ENCODE assay signal across 8 cellular contexts in the genomic region with DNA sequence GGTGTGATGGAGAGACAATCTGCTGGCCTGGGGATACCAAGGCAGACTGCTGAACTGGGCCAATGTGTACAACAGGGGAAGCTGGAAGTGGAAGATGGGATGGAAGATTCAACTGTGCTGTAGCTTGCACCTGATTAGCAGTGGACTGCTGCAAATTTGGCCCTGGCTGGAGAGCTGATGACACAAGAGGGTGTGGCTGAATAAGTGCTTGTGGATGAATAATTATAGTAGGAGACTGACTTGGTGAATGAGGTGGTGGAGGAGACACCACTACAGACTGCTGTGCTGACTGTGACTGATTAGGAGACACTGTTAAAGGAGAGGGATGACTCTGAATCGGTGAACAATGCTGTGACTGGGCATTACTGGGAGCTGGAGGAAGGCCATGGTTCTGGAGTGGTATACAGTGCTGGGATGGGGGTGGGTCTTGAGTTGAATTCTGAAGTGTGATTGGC. TPM values are rescaled to one million over a fixed set of nuclear protein-coding genes. Genes with fewer than 3 reads are reported as not detected.
A peak's percentile ranks its signal among the peaks of the same experiment; 100 is the strongest.
DNase-seq lines count a peak whose midpoint lies in the region; ATAC-seq and TF ChIP-seq lines count a peak whose summit lies in the region.

No MANE protein-coding gene starts in this region.

- peak in 3 of 4 donors; percentile 34 to 58 (median 34) for ATAC-seq in heart left ventricle
- no peak for ATAC-seq in Right ventricle myocardium superior (ENCODE audit: poor library complexity)
- peak; percentile 72 for ATAC-seq in HG02610 (IDR thresholded peaks at IDR 0.05; ENCODE audit: unreplicated experiment)

- peaks cover 0 to 11% (median 6%) of the 10 kb centered on the region in 12 donors for H3K9me3 ChIP-seq in heart left ventricle

- H3K4me1 ChIP-seq in heart left ventricle = peaks cover 0 to 13% (median 0%) of the 10 kb centered on the region in 12 donors

- no peak for TF ChIP-seq POLR2A in heart left ventricle (IDR thresholded peaks at IDR 0.05)

- H3K27me3 Mint-ChIP-seq in endothelial cell (ENCODE audit: unreplicated experiment) = no peaks in the 10 kb centered on the region

- peaks cover 17% of the 10 kb centered on the region for H3K36me3 Mint-ChIP-seq in endothelial cell (ENCODE audit: low read depth, unreplicated experiment)

- peak overlapping the region; percentile 16 for H3K4me3 Mint-ChIP-seq in endothelial cell (ENCODE audit: unreplicated experiment)

- no peaks in the 10 kb centered on the region for H3K27me3 ChIP-seq in heart left ventricle

- no peak overlapping the region for H3K27ac Mint-ChIP-seq in endothelial cell (ENCODE audit: unreplicated experiment)

- DNase-seq in heart left ventricle (no peak), Right ventricle myocardium superior (no peak), NAMALWA (ENCODE audit: low spot score) (peak; percentile 76), endothelial cell (ENCODE audit: low spot score) (no peak), DMS53 treated with DMSO at 0.1 percent for 48 hours (lab: John Stamatoyannopoulos, UW; ENCODE audit: unreplicated experiment) (no peak), NCI-H345 (lab: John Stamatoyannopoulos, UW) (no peak), middle frontal gyrus (ENCODE audit: extremely low spot score, low spot score) (no peak)

- TF ChIP-seq CTCF in heart left ventricle (IDR thresholded peaks at IDR 0.05) = no peak
- no peak for TF ChIP-seq CTCF in endothelial cell (IDR thresholded peaks at IDR 0.05; ENCODE audit: unreplicated experiment)

- no peak overlapping the region for H3K4me3 ChIP-seq in heart left ventricle

- H3K4me1 Mint-ChIP-seq in endothelial cell (ENCODE audit: unreplicated experiment) = no peaks in the 10 kb centered on the region

- H3K27ac ChIP-seq in heart left ventricle = no peak overlapping the region

- intact Hi-C loops in heart left ventricle (cut with DNase I) (no loop called here), Right ventricle myocardium superior (cut with DNase I) (no loop called here)

- H3K36me3 ChIP-seq in heart left ventricle = peaks cover 0 to 82% (median 62%) of the 10 kb centered on the region in 9 donors

- 89 to 96% (median 90%) methylated on average over 1 of the region's 1 CpG for WGBS in heart left ventricle, 4 donors

- no peaks in the 10 kb centered on the region for H3K9me3 Mint-ChIP-seq in endothelial cell (ENCODE audit: unreplicated experiment)

RNA-seq across cellular contexts. Expression of a gene that starts 52.5 kb away (rescaled TPM):
- total RNA-seq in heart left ventricle = 10 to 100 TPM; 29.9 to 83.8 (median 50.3) TPM
- polyA plus RNA-seq in heart left ventricle = 1 to 10 TPM; 5.7 to 5.9 TPM
- total RNA-seq in Right ventricle myocardium superior = 40.3 TPM
- total RNA-seq in endothelial cell (ENCODE audit: unreplicated experiment) = 32.4 TPM
